In genomic region chr3:88180398-88180999, GRCh38 we compare ENCODE assay signal across 8 cellular contexts. TPM values are rescaled to one million over a fixed set of nuclear protein-coding genes. Genes with fewer than 3 reads are reported as not detected.
A peak's percentile ranks its signal among the peaks of the same experiment; 100 is the strongest.
DNase-seq lines count a peak whose midpoint lies in the region; ATAC-seq and FAIRE-seq lines count a peak whose summit lies in the region.

No MANE protein-coding gene starts in this region.

- peak; percentile 74 for ATAC-seq in HG03196 (IDR thresholded peaks at IDR 0.05; ENCODE audit: unreplicated experiment)

- H3K36me3 ChIP-seq in SK-N-MC (ENCODE audit: insufficient read depth, low read length) = no peaks in the 10 kb centered on the region

- no peaks in the 10 kb centered on the region for H3K9me3 ChIP-seq in SK-N-MC (ENCODE audit: low read depth, low read length)

- H3K4me3 ChIP-seq in SK-N-MC = no peak overlapping the region

- no peak overlapping the region for H3K27ac ChIP-seq in SK-N-MC

- H3K9ac ChIP-seq in SK-N-MC (ENCODE audit: insufficient read length) = peak overlapping the region; percentile 21

- FAIRE-seq in GM19239 (lab: Jason Lieb, UNC) (peak; percentile 94), frontal cortex (lab: Jason Lieb, UNC) (peak; percentile 71)

- peak; percentile 36 for DNase-seq in SKM-1 treated with dmso at 0.1 percent for 144 hours (lab: John Stamatoyannopoulos, UW; ENCODE audit: unreplicated experiment)
- DNase-seq in SKM-1 (lab: John Stamatoyannopoulos, UW; ENCODE audit: unreplicated experiment) = no peak
- DNase-seq in GM19239 (ENCODE audit: insufficient read length, low spot score) = peak; percentile 10
- peak; percentile 86 for DNase-seq in SK-N-MC (ENCODE audit: low read depth, low spot score)
- peak in 1 of 2 donors; percentile 18 for DNase-seq in frontal cortex (ENCODE audit: low spot score in 2 of 2)
- DNase-seq in NCI-H2171 (lab: John Stamatoyannopoulos, UW) = no peak
- no peak for DNase-seq in cortex of kidney (lab: John Stamatoyannopoulos, UW)

RNA-seq across cellular contexts. Expression of gene C3orf38, which starts 30.7 kb away (rescaled TPM):
- total RNA-seq in frontal cortex = 67.3 TPM

Comparison
In these comparisons a context has a peak if more than half of its experiments do, and no peak if none do; other contexts are left out.
1. DNase-seq: peak in SKM-1 treated with dmso at 0.1 percent for 144 hours (single experiment), GM19239 (single experiment) and SK-N-MC (single experiment); none in SKM-1 (single experiment), NCI-H2171 (single experiment) and cortex of kidney (single experiment).